ENCODE assay signal across 10 cellular contexts in the genomic region with DNA sequence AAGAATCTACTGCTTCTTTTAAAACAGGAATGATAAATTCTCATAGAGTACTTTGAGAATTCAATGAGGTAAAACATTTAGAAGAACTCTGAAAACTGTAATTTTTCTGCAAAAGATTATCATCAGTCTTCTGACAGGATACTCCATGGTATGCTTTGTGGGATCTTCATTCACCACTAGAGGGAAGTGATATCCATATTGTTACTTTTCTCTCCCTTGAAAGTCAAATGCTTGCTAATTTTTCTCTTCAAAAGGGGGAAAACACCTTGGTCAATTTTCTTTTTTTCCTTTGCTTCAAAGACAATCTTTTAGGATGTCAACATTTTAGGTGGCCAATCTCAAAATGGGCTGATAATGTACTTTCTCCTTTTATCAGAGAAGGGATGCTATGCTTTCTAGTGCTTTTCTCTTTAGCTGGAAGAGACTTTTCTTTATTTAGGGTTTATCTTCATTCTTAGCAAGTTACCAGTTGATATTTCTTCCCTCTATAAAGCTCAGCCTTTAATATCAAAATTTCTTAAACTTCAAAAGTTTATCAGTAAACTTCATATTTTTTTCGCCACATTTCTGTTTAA.
DNase-seq lines count a peak whose midpoint lies in the region; ATAC-seq and TF ChIP-seq lines count a peak whose summit lies in the region.
"Had no signal": no experiment of that assay in that cellular context is flagged by ENCODE, and none has a peak within 500 bp of the region (broad histone marks: within the 10 kb centered on the region; RNA-seq: fewer than 3 reads in every experiment).

No MANE protein-coding gene starts in this region.

- intact Hi-C loops in body of pancreas (cut with DNase I): no loop called here

- peak in 5 of 7 experiments; percentile 10 to 24 (median 22) for TF ChIP-seq CTCF in body of pancreas (IDR thresholded peaks at IDR 0.05)
- TF ChIP-seq CTCF in Peyer's patch (IDR thresholded peaks at IDR 0.05): peak in 3 of 6 experiments; percentile 8 to 21 (median 18)

- H3K4me1 ChIP-seq in body of pancreas (no peaks in the 10 kb centered on the region), Peyer's patch (no peaks in the 10 kb centered on the region)

- TF ChIP-seq POLR2A in body of pancreas (IDR thresholded peaks at IDR 0.05): no peak
- TF ChIP-seq POLR2A in Peyer's patch (IDR thresholded peaks at IDR 0.05): no peak

- H3K36me3 ChIP-seq in body of pancreas (replicated peaks in 1 of 2; ENCODE audit: insufficient read depth in 1 of 2, low read depth in 2 of 2): no peaks in the 10 kb centered on the region
- no peaks in the 10 kb centered on the region for H3K36me3 ChIP-seq in Peyer's patch

- no peaks in the 10 kb centered on the region for H3K27me3 ChIP-seq in body of pancreas
- no peaks in the 10 kb centered on the region for H3K27me3 ChIP-seq in Peyer's patch

- no peak for ATAC-seq in body of pancreas
- ATAC-seq in HG03521 (IDR thresholded peaks at IDR 0.05; ENCODE audit: unreplicated experiment): no peak

- H3K4me3 ChIP-seq in body of pancreas (no peak overlapping the region), Peyer's patch (no peak overlapping the region)

- H3K9me3 ChIP-seq in body of pancreas (no peaks in the 10 kb centered on the region), Peyer's patch (no peaks in the 10 kb centered on the region)

- no peak overlapping the region for H3K27ac ChIP-seq in body of pancreas
- H3K27ac ChIP-seq in Peyer's patch: no peak overlapping the region

- DNase-seq in COLO829 (ENCODE audit: low spot score) (peak; percentile 8), Kasumi-1 (lab: John Stamatoyannopoulos, UW) (peak; percentile 32 to 48), body of pancreas (no peak), lung microvascular endothelial cell (ENCODE audit: low read depth in 2 of 2) (peak; percentile 3 to 41), Peyer's patch (no peak), NCI-H128 (lab: John Stamatoyannopoulos, UW; ENCODE audit: unreplicated experiment) (no peak)
- DNase-seq in activated naive CD4-positive, alpha-beta T cell treated with Interleukin-2 at 50 U/mL for 16 hours: no peak
- DNase-seq: activated naive CD8-positive, alpha-beta T cell treated with anti-CD3 and anti-CD28 coated beads, Interleukin-2, amount 10 ng/mL, durations not matched to agents 7 days and 5 days; NCI-H526 treated with DMSO at 0.1 percent for 48 hours had no signal

- WGBS in body of pancreas, 2 donors: 70 to 81% methylated on average over 1 of the region's 1 CpG

Comparison
In these comparisons a context has a peak if more than half of its experiments do, and no peak if none do; other contexts are left out.
1. DNase-seq: peak in COLO829 (single experiment), Kasumi-1 (2 of 2) and lung microvascular endothelial cell (2 of 2); none in body of pancreas (0 of 4), Peyer's patch (0 of 3), activated naive CD4-positive, alpha-beta T cell treated with Interleukin-2 at 50 U/mL for 16 hours (single experiment) and NCI-H128 (single experiment).